ENCODE assay signal across 1 cellular context in the genomic region with DNA sequence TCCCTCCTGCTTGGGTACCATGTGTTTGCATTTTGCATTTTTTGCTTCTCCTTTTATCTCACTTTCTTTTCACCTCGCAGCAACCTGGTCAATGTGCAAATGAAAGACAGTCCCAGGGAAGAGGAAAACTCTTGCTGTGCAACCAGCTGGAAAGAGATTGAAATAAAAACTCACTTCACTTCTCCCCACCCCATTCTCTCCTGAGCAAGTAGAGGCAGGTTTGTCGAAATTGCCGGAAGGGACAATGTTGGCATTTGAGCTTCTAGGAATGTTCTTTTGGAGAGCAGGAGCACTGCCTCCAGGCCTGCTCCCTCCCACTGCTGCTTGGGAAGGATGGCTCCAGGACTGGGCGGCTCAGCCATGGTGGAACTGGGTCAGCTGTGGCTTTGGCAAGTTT.
TF ChIP-seq lines count a peak whose summit lies in the region.

No MANE protein-coding gene starts in this region.

TF ChIP-seq in GM23338, 12 proteins besides CTCF, POLR2A, EP300 and RAD21:
- TF ChIP-seq ZNF114 (CRISPR knock-in tag; IDR thresholded peaks at IDR 0.05) (no peak), ZNF331 (CRISPR knock-in tag; IDR thresholded peaks at IDR 0.05; ENCODE audit: low read depth) (no peak), STAT1 (IDR thresholded peaks at IDR 0.05; ENCODE audit: unreplicated experiment) (no peak), POLR2AphosphoS5 (IDR thresholded peaks at IDR 0.05; ENCODE audit: low read depth) (no peak), CREB1 (CRISPR knock-in tag; IDR thresholded peaks at IDR 0.05; ENCODE audit: low read depth) (no peak), EZH2phosphoT487 (IDR thresholded peaks at IDR 0.05; ENCODE audit: unreplicated experiment) (no peak), NANOG (IDR thresholded peaks at IDR 0.05; ENCODE audit: borderline replicate concordance) (peak; percentile 23; the same call in 1 of the 2 replicates), JUNB (IDR thresholded peaks at IDR 0.05; ENCODE audit: unreplicated experiment) (no peak)
- TF ChIP-seq, protein P1, sequence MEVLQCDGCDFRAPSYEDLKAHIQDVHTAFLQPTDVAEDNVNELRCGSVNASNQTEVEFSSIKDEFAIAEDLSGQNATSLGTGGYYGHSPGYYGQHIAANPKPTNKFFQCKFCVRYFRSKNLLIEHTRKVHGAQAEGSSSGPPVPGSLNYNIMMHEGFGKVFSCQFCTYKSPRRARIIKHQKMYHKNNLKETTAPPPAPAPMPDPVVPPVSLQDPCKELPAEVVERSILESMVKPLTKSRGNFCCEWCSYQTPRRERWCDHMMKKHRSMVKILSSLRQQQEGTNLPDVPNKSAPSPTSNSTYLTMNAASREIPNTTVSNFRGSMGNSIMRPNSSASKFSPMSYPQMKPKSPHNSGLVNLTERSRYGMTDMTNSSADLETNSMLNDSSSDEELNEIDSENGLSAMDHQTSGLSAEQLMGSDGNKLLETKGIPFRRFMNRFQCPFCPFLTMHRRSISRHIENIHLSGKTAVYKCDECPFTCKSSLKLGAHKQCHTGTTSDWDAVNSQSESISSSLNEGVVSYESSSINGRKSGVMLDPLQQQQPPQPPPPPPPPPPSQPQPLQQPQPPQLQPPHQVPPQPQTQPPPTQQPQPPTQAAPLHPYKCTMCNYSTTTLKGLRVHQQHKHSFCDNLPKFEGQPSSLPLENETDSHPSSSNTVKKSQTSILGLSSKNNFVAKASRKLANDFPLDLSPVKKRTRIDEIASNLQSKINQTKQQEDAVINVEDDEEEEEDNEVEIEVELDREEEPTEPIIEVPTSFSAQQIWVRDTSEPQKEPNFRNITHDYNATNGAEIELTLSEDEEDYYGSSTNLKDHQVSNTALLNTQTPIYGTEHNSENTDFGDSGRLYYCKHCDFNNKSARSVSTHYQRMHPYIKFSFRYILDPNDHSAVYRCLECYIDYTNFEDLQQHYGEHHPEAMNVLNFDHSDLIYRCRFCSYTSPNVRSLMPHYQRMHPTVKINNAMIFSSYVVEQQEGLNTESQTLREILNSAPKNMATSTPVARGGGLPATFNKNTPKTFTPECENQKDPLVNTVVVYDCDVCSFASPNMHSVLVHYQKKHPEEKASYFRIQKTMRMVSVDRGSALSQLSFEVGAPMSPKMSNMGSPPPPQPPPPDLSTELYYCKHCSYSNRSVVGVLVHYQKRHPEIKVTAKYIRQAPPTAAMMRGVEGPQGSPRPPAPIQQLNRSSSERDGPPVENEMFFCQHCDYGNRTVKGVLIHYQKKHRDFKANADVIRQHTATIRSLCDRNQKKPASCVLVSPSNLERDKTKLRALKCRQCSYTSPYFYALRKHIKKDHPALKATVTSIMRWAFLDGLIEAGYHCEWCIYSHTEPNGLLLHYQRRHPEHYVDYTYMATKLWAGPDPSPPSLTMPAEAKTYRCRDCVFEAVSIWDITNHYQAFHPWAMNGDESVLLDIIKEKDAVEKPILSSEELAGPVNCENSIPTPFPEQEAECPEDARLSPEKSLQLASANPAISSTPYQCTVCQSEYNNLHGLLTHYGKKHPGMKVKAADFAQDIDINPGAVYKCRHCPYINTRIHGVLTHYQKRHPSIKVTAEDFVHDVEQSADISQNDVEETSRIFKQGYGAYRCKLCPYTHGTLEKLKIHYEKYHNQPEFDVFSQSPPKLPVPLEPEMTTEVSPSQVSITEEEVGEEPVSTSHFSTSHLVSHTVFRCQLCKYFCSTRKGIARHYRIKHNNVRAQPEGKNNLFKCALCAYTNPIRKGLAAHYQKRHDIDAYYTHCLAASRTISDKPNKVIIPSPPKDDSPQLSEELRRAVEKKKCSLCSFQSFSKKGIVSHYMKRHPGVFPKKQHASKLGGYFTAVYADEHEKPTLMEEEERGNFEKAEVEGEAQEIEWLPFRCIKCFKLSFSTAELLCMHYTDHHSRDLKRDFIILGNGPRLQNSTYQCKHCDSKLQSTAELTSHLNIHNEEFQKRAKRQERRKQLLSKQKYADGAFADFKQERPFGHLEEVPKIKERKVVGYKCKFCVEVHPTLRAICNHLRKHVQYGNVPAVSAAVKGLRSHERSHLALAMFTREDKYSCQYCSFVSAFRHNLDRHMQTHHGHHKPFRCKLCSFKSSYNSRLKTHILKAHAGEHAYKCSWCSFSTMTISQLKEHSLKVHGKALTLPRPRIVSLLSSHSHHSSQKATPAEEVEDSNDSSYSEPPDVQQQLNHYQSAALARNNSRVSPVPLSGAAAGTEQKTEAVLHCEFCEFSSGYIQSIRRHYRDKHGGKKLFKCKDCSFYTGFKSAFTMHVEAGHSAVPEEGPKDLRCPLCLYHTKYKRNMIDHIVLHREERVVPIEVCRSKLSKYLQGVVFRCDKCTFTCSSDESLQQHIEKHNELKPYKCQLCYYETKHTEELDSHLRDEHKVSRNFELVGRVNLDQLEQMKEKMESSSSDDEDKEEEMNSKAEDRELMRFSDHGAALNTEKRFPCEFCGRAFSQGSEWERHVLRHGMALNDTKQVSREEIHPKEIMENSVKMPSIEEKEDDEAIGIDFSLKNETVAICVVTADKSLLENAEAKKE (CRISPR knock-in tag; IDR thresholded peaks at IDR 0.05), result peak; percentile 55; the same call in 1 of the 2 replicates
- TF ChIP-seq, protein P2, sequence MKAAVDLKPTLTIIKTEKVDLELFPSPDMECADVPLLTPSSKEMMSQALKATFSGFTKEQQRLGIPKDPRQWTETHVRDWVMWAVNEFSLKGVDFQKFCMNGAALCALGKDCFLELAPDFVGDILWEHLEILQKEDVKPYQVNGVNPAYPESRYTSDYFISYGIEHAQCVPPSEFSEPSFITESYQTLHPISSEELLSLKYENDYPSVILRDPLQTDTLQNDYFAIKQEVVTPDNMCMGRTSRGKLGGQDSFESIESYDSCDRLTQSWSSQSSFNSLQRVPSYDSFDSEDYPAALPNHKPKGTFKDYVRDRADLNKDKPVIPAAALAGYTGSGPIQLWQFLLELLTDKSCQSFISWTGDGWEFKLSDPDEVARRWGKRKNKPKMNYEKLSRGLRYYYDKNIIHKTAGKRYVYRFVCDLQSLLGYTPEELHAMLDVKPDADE (IDR thresholded peaks at IDR 0.05), result 0 out of 2 replicates have a peak, but pooled peaks have one; percentile 22
- TF ChIP-seq, protein P3, sequence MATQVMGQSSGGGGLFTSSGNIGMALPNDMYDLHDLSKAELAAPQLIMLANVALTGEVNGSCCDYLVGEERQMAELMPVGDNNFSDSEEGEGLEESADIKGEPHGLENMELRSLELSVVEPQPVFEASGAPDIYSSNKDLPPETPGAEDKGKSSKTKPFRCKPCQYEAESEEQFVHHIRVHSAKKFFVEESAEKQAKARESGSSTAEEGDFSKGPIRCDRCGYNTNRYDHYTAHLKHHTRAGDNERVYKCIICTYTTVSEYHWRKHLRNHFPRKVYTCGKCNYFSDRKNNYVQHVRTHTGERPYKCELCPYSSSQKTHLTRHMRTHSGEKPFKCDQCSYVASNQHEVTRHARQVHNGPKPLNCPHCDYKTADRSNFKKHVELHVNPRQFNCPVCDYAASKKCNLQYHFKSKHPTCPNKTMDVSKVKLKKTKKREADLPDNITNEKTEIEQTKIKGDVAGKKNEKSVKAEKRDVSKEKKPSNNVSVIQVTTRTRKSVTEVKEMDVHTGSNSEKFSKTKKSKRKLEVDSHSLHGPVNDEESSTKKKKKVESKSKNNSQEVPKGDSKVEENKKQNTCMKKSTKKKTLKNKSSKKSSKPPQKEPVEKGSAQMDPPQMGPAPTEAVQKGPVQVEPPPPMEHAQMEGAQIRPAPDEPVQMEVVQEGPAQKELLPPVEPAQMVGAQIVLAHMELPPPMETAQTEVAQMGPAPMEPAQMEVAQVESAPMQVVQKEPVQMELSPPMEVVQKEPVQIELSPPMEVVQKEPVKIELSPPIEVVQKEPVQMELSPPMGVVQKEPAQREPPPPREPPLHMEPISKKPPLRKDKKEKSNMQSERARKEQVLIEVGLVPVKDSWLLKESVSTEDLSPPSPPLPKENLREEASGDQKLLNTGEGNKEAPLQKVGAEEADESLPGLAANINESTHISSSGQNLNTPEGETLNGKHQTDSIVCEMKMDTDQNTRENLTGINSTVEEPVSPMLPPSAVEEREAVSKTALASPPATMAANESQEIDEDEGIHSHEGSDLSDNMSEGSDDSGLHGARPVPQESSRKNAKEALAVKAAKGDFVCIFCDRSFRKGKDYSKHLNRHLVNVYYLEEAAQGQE (IDR thresholded peaks at IDR 0.05; ENCODE audit: unreplicated experiment), result no peak
